Comparison of ENCODE assay signal across 1 cellular context in the genomic region with DNA sequence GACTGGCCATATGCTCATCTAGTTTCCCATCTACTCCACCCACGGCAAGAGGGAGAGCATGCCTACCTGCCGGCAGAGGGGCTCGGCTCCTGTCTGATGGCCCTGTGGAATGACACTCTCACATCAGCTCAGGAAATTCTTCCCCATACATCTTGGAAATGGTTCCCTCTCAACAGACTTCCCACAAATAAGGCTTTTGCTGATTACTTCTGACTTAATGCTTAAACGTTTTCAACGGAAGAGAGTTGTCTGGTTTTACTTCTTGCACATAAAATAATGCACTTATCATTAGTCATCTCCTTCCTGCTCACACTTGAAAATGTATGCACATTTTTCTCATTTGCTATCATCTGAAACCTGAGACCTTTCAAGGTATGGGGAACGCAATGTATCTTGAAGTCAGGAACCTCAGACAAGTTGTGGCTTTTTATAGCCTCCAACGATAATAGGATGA.
TF ChIP-seq lines count a peak whose summit lies in the region.

No MANE protein-coding gene starts in this region.

TF ChIP-seq in SK-N-SH, 30 proteins besides CTCF, POLR2A, EP300 and RAD21 (continued from another document):
- TF ChIP-seq FOXJ3 (CRISPR knock-in tag; IDR thresholded peaks at IDR 0.05) (no peak), TAF1 (IDR thresholded peaks at IDR 0.05; ENCODE audit: borderline replicate concordance, low read depth, low read length) (peak; percentile 41; the same call in 1 of the 2 replicates), FOXM1 (IDR thresholded peaks at IDR 0.05; ENCODE audit: low read depth) (peak; percentile 87; the same call in 1 of the 2 replicates), MXI1 (IDR thresholded peaks at IDR 0.05; ENCODE audit: low read depth, low read length) (no peak), FOSL2 (IDR thresholded peaks at IDR 0.05; ENCODE audit: borderline replicate concordance, low read depth) (peak; percentile 82; the same call in 1 of the 2 replicates), ELF1 (IDR thresholded peaks at IDR 0.05) (no peak), SMC3 (IDR thresholded peaks at IDR 0.05; ENCODE audit: low read depth, low read length) (no peak), TCF12 (IDR thresholded peaks at IDR 0.05) (peak; percentile 94), RFX5 (IDR thresholded peaks at IDR 0.05; ENCODE audit: low read length) (no peak), ZBTB33 (IDR thresholded peaks at IDR 0.05; ENCODE audit: borderline replicate concordance, low read depth) (0 out of 2 replicates have a peak, but pooled peaks have one; percentile 70)
- TF ChIP-seq, protein P1, sequence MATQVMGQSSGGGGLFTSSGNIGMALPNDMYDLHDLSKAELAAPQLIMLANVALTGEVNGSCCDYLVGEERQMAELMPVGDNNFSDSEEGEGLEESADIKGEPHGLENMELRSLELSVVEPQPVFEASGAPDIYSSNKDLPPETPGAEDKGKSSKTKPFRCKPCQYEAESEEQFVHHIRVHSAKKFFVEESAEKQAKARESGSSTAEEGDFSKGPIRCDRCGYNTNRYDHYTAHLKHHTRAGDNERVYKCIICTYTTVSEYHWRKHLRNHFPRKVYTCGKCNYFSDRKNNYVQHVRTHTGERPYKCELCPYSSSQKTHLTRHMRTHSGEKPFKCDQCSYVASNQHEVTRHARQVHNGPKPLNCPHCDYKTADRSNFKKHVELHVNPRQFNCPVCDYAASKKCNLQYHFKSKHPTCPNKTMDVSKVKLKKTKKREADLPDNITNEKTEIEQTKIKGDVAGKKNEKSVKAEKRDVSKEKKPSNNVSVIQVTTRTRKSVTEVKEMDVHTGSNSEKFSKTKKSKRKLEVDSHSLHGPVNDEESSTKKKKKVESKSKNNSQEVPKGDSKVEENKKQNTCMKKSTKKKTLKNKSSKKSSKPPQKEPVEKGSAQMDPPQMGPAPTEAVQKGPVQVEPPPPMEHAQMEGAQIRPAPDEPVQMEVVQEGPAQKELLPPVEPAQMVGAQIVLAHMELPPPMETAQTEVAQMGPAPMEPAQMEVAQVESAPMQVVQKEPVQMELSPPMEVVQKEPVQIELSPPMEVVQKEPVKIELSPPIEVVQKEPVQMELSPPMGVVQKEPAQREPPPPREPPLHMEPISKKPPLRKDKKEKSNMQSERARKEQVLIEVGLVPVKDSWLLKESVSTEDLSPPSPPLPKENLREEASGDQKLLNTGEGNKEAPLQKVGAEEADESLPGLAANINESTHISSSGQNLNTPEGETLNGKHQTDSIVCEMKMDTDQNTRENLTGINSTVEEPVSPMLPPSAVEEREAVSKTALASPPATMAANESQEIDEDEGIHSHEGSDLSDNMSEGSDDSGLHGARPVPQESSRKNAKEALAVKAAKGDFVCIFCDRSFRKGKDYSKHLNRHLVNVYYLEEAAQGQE (IDR thresholded peaks at IDR 0.05; ENCODE audit: low read depth, low read length), result no peak
TF ChIP-seq in SK-N-SH: peak in this region for 14.
